Comparison of ENCODE assay signal across 13 cellular contexts in the genomic region with DNA sequence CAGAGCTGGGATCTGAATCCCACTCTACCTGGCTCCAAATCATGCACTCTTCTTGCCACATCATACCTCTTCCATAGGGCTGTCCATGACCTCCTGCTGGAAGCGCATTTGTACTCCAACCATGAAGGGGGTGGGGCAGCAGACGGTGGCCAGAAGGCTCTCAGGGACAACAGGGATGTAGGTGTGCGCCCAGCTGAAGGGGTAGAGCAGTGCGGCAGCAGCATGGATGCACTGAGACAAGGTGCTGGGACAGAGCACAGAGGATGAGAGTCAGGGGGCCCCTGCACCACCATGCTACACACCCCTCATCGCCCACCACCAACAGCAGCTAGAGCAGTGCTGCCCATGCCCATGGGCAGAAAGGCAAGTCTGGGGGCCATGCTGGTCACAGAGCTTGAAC. TPM values are rescaled to one million over a fixed set of nuclear protein-coding genes. Genes with fewer than 3 reads are reported as not detected.
DNase-seq lines count a peak whose midpoint lies in the region; ATAC-seq and TF ChIP-seq lines count a peak whose summit lies in the region.
"Had no signal": no experiment of that assay in that cellular context is flagged by ENCODE, and none has a peak within 500 bp of the region (broad histone marks: within the 10 kb centered on the region; RNA-seq: fewer than 3 reads in every experiment).

No MANE protein-coding gene starts in this region.

- peaks cover 72% of the 10 kb centered on the region for H3K36me3 ChIP-seq in lower lobe of right lung
- H3K36me3 ChIP-seq in upper lobe of left lung: peaks cover 13 to 49% (median 30%) of the 10 kb centered on the region in 4 donors

- no peak for TF ChIP-seq POLR2A in upper lobe of left lung (IDR thresholded peaks at IDR 0.05)

- H3K36me3 Mint-ChIP-seq in activated naive CD4-positive, alpha-beta T cell treated with anti-CD3 and anti-CD28 coated beads for 36 hours (ENCODE audit: low read depth): peaks cover 98% of the 10 kb centered on the region
- H3K36me3 Mint-ChIP-seq in activated T-helper 2 cell treated with anti-CD3 and anti-CD28 coated beads, Interferon-gamma antibody, Interleukin-2, Interleukin-4, amounts not matched to agents 10 μg/mL and 5 μg/mL and 100 μg/mL, durations not matched to agents 14 hours and 24 hours and 36 hours (ENCODE audit: low read depth): peaks cover 99% of the 10 kb centered on the region

- CTCF ChIA-PET in activated naive CD4-positive, alpha-beta T cell treated with anti-CD3 and anti-CD28 coated beads for 36 hours (lab: Charles Lee): interaction anchor here (0.7 to 13.5 kb wide), 3 partner anchors 8 to 27 kb away, joined by 3 to 234 read pairs (median 4); a partner anchor contains a TSS

- intact Hi-C loops in activated naive CD4-positive, alpha-beta T cell treated with anti-CD3 and anti-CD28 coated beads for 36 hours (cut with micrococcal nuclease): no loop called here
- intact Hi-C loops in activated T-helper 2 cell treated with anti-CD3 and anti-CD28 coated beads, Interferon-gamma antibody, Interleukin-2, Interleukin-4, amounts not matched to agents 10 μg/mL and 5 μg/mL and 100 μg/mL, durations not matched to agents 14 hours and 24 hours and 36 hours (cut with micrococcal nuclease): loop anchor here (5.0 kb wide), 1 partner anchor 35 kb away; a partner anchor contains a TSS
- intact Hi-C loops in lower lobe of right lung (cut with DNase I): no loop called here

- no peak for DNase-seq in activated naive CD4-positive, alpha-beta T cell treated with anti-CD3 and anti-CD28 coated beads for 36 hours
- DNase-seq in activated naive CD4-positive, alpha-beta T cell treated with Interleukin-2 at 50 U/mL for 16 hours: no peak
- DNase-seq in activated T-helper 2 cell treated with anti-CD3 and anti-CD28 coated beads, Interferon-gamma antibody, Interleukin-2, Interleukin-4, amounts not matched to agents 10 μg/mL and 5 μg/mL and 100 μg/mL, durations not matched to agents 14 hours and 24 hours and 36 hours (ENCODE audit: low spot score): no peak
- DNase-seq in lower lobe of right lung: no peak
- no peak for DNase-seq in upper lobe of left lung
- no peak for DNase-seq in NOMO-1 treated with DMSO at 0.1 percent for 48 hours (lab: John Stamatoyannopoulos, UW; ENCODE audit: unreplicated experiment)
- DNase-seq: NCI-H1417; stimulated activated CD4-positive, alpha-beta T cell treated with anti-CD3 and anti-CD28 coated beads, Interleukin-4, amount 100 ng/mL, for 4 hours had no signal

- H3K27ac Mint-ChIP-seq in activated naive CD4-positive, alpha-beta T cell treated with anti-CD3 and anti-CD28 coated beads for 36 hours: peak overlapping the region; percentile 99
- H3K27ac Mint-ChIP-seq in activated T-helper 2 cell treated with anti-CD3 and anti-CD28 coated beads, Interferon-gamma antibody, Interleukin-2, Interleukin-4, amounts not matched to agents 10 μg/mL and 5 μg/mL and 100 μg/mL, durations not matched to agents 14 hours and 24 hours and 36 hours: peak overlapping the region; percentile 26
- H3K27ac Mint-ChIP-seq: progenitor cell of endocrine pancreas had no signal

- H3K9me3 Mint-ChIP-seq in activated naive CD4-positive, alpha-beta T cell treated with anti-CD3 and anti-CD28 coated beads for 36 hours: no peaks in the 10 kb centered on the region
- no peaks in the 10 kb centered on the region for H3K9me3 Mint-ChIP-seq in activated T-helper 2 cell treated with anti-CD3 and anti-CD28 coated beads, Interferon-gamma antibody, Interleukin-2, Interleukin-4, amounts not matched to agents 10 μg/mL and 5 μg/mL and 100 μg/mL, durations not matched to agents 14 hours and 24 hours and 36 hours

- no peaks in the 10 kb centered on the region for H3K27me3 Mint-ChIP-seq in activated naive CD4-positive, alpha-beta T cell treated with anti-CD3 and anti-CD28 coated beads for 36 hours (ENCODE audit: low read depth)
- H3K27me3 Mint-ChIP-seq in activated T-helper 2 cell treated with anti-CD3 and anti-CD28 coated beads, Interferon-gamma antibody, Interleukin-2, Interleukin-4, amounts not matched to agents 10 μg/mL and 5 μg/mL and 100 μg/mL, durations not matched to agents 14 hours and 24 hours and 36 hours (ENCODE audit: low read depth): no peaks in the 10 kb centered on the region

- ATAC-seq in lower lobe of right lung: no peak
- ATAC-seq in upper lobe of left lung (ENCODE audit: low FRiP score in 2 of 2): no peak
- ATAC-seq in GM18909 (IDR thresholded peaks at IDR 0.05; ENCODE audit: poor library complexity, unreplicated experiment): no peak
- no peak for ATAC-seq in HG03571 (IDR thresholded peaks at IDR 0.05; ENCODE audit: unreplicated experiment)
- ATAC-seq: left lobe of liver had no signal

- WGBS in upper lobe of left lung, 2 donors: 94 to 98% methylated on average over 5 of the region's 5 CpGs

- H3K9me3 ChIP-seq in lower lobe of right lung: no peaks in the 10 kb centered on the region
- H3K9me3 ChIP-seq in upper lobe of left lung: no peaks in the 10 kb centered on the region

- TF ChIP-seq CTCF in lower lobe of right lung (IDR thresholded peaks at IDR 0.05): no peak
- no peak for TF ChIP-seq CTCF in upper lobe of left lung (IDR thresholded peaks at IDR 0.05)

- H3K4me1 ChIP-seq in lower lobe of right lung: peaks cover 77% of the 10 kb centered on the region
- peaks cover 41 to 66% (median 57%) of the 10 kb centered on the region in 4 donors for H3K4me1 ChIP-seq in upper lobe of left lung

- no peak for TF ChIP-seq EP300 in upper lobe of left lung (IDR thresholded peaks at IDR 0.05)

- H3K4me3 Mint-ChIP-seq in activated naive CD4-positive, alpha-beta T cell treated with anti-CD3 and anti-CD28 coated beads for 36 hours: no peak overlapping the region
- H3K4me3 Mint-ChIP-seq in activated T-helper 2 cell treated with anti-CD3 and anti-CD28 coated beads, Interferon-gamma antibody, Interleukin-2, Interleukin-4, amounts not matched to agents 10 μg/mL and 5 μg/mL and 100 μg/mL, durations not matched to agents 14 hours and 24 hours and 36 hours (ENCODE audit: low read depth): no peak overlapping the region

- H3K4me3 ChIP-seq in lower lobe of right lung (no peak overlapping the region), upper lobe of left lung (no peak overlapping the region)

- peak overlapping the region; percentile 72 for H3K27ac ChIP-seq in lower lobe of right lung
- H3K27ac ChIP-seq in upper lobe of left lung: peak overlapping the region; percentile 73 to 84 (median 82)

- peaks cover 98% of the 10 kb centered on the region for H3K4me1 Mint-ChIP-seq in activated naive CD4-positive, alpha-beta T cell treated with anti-CD3 and anti-CD28 coated beads for 36 hours (ENCODE audit: low read depth)
- H3K4me1 Mint-ChIP-seq in activated T-helper 2 cell treated with anti-CD3 and anti-CD28 coated beads, Interferon-gamma antibody, Interleukin-2, Interleukin-4, amounts not matched to agents 10 μg/mL and 5 μg/mL and 100 μg/mL, durations not matched to agents 14 hours and 24 hours and 36 hours (ENCODE audit: low read depth): peaks cover 86% of the 10 kb centered on the region

- H3K27me3 ChIP-seq in lower lobe of right lung (ENCODE audit: low read depth): no peaks in the 10 kb centered on the region
- H3K27me3 ChIP-seq in upper lobe of left lung: no peaks in the 10 kb centered on the region

RNA-seq across cellular contexts. Expression of a gene that starts 8.4 kb away (rescaled TPM):
- total RNA-seq in activated naive CD4-positive, alpha-beta T cell treated with anti-CD3 and anti-CD28 coated beads for 36 hours: 100 to 1,000 TPM; 210 to 213 TPM
- 139 and 143 TPM in 2 replicates for total RNA-seq in activated T-helper 2 cell treated with anti-CD3 and anti-CD28 coated beads, Interferon-gamma antibody, Interleukin-2, Interleukin-4, amounts not matched to agents 10 μg/mL and 5 μg/mL and 100 μg/mL, durations not matched to agents 14 hours and 24 hours and 36 hours
- total RNA-seq in lower lobe of right lung (113 TPM), upper lobe of left lung (100 to 1,000 TPM in 1 of 6 donors, 10 to 100 TPM in 5; 44.4 to 154 (median 64.8) TPM)

RNA-seq across cellular contexts. Expression of a gene that starts 35.4 kb away (rescaled TPM):
- 1 to 10 TPM; 5.3 to 5.5 TPM for total RNA-seq in activated naive CD4-positive, alpha-beta T cell treated with anti-CD3 and anti-CD28 coated beads for 36 hours
- 1.3 and 1.8 TPM in 2 replicates for total RNA-seq in activated T-helper 2 cell treated with anti-CD3 and anti-CD28 coated beads, Interferon-gamma antibody, Interleukin-2, Interleukin-4, amounts not matched to agents 10 μg/mL and 5 μg/mL and 100 μg/mL, durations not matched to agents 14 hours and 24 hours and 36 hours
- total RNA-seq in lower lobe of right lung (31.2 TPM), upper lobe of left lung (100 to 1,000 TPM in 1 of 6 donors, 10 to 100 TPM in 4, 1 to 10 TPM in 1; 2.1 to 115 (median 21.3) TPM)
- total RNA-seq: glomerular endothelial cell, progenitor cell of endocrine pancreas had no signal

RNA-seq across cellular contexts. Expression of a gene that starts 52.1 kb away (rescaled TPM):
- total RNA-seq in activated naive CD4-positive, alpha-beta T cell treated with anti-CD3 and anti-CD28 coated beads for 36 hours: 10 to 100 TPM; 29.0 to 30.3 TPM
- total RNA-seq in activated T-helper 2 cell treated with anti-CD3 and anti-CD28 coated beads, Interferon-gamma antibody, Interleukin-2, Interleukin-4, amounts not matched to agents 10 μg/mL and 5 μg/mL and 100 μg/mL, durations not matched to agents 14 hours and 24 hours and 36 hours: 29.8 and 34.8 TPM in 2 replicates
- total RNA-seq in lower lobe of right lung: 53.4 TPM
- 10 to 100 TPM; 27.2 to 71.7 (median 35.3) TPM for total RNA-seq in upper lobe of left lung

RNA-seq across cellular contexts. Expression of a gene that starts 52.2 kb away (rescaled TPM):
- 10 to 100 TPM; 27.7 to 31.1 TPM for total RNA-seq in activated naive CD4-positive, alpha-beta T cell treated with anti-CD3 and anti-CD28 coated beads for 36 hours
- 22.9 and 24.7 TPM in 2 replicates for total RNA-seq in activated T-helper 2 cell treated with anti-CD3 and anti-CD28 coated beads, Interferon-gamma antibody, Interleukin-2, Interleukin-4, amounts not matched to agents 10 μg/mL and 5 μg/mL and 100 μg/mL, durations not matched to agents 14 hours and 24 hours and 36 hours
- 73.9 TPM for total RNA-seq in lower lobe of right lung
- total RNA-seq in upper lobe of left lung: 10 to 100 TPM; 16.1 to 56.9 (median 40.3) TPM
